Comparison of ENCODE assay signal across 16 cellular contexts in the genomic region with DNA sequence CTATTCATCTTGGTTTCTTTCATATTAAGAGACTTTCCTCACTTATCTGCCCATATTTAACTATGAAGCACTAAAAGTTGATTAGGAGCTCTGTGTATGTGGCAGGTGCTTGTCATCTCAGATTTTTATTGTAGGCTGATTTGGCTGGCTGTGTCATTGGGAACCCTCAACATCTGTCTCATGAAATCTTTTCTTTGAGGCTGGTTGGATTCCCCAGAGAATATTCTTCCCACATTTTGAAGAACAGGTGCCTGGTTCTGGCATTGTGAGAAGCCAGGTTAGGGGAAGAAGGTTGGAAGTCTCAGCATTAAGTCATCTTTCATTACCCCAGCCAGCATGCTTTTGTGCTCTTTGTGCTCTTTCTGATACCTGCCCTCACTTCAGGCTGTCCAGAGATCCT.
"Had no signal": no experiment of that assay in that cellular context is flagged by ENCODE, and none has a peak within 500 bp of the region (broad histone marks: within the 10 kb centered on the region; RNA-seq: fewer than 3 reads in every experiment).

No MANE protein-coding gene starts in this region.

- ATAC-seq: activated CD8-positive, alpha-beta T cell treated with anti-CD3 and anti-CD28 coated beads, Interleukin-2, amount 10 ng/mL, durations not matched to agents 7 days and 5 days; heart right ventricle; left lung; pancreas; stimulated activated naive CD8-positive, alpha-beta T cell treated with anti-CD3 and anti-CD28 coated beads, Interleukin-15, amount 100 ng/mL, for 72 hours had no signal

- H3K4me1 Mint-ChIP-seq: neural progenitor cell had no signal

- H3K27ac ChIP-seq: left lung, neural progenitor cell, pancreas, uterus had no signal

- H3K4me1 ChIP-seq: neural progenitor cell, uterus had no signal

- H3K27me3 ChIP-seq: heart right ventricle, left lung, neural progenitor cell, pancreas, uterus had no signal

- H3K27ac Mint-ChIP-seq: activated CD8-positive, alpha-beta T cell treated with anti-CD3 and anti-CD28 coated beads, Interleukin-2, amount 10 ng/mL, durations not matched to agents 7 days and 5 days; activated naive CD4-positive, alpha-beta T cell treated with anti-CD3 and anti-CD28 coated beads for 36 hours; activated T-helper 1 cell treated with anti-CD3 and anti-CD28 coated beads, Interleukin-12 subunit alpha, Interleukin-12 subunit beta, Interleukin-2, Interleukin-4 antibody, amounts not matched to agents 30 ng/mL and 10 ng/mL and 1 ng/mL, durations not matched to agents 14 hours and 24 hours and 36 hours; memory B cell; neural progenitor cell; stimulated activated naive CD8-positive, alpha-beta T cell treated with anti-CD3 and anti-CD28 coated beads, Interleukin-15, amount 100 ng/mL, for 72 hours had no signal

- H3K9me3 ChIP-seq: heart right ventricle, left lung, pancreas, uterus had no signal

- H3K9me3 Mint-ChIP-seq: activated naive CD4-positive, alpha-beta T cell treated with anti-CD3 and anti-CD28 coated beads for 36 hours; activated T-helper 1 cell treated with anti-CD3 and anti-CD28 coated beads, Interleukin-12 subunit alpha, Interleukin-12 subunit beta, Interleukin-2, Interleukin-4 antibody, amounts not matched to agents 30 ng/mL and 10 ng/mL and 1 ng/mL, durations not matched to agents 14 hours and 24 hours and 36 hours; memory B cell; neural progenitor cell; stimulated activated naive CD8-positive, alpha-beta T cell treated with anti-CD3 and anti-CD28 coated beads, Interleukin-15, amount 100 ng/mL, for 72 hours had no signal

- H3K27me3 Mint-ChIP-seq: memory B cell; stimulated activated naive CD8-positive, alpha-beta T cell treated with anti-CD3 and anti-CD28 coated beads, Interleukin-15, amount 100 ng/mL, for 72 hours had no signal

- H3K4me3 Mint-ChIP-seq: activated CD8-positive, alpha-beta T cell treated with anti-CD3 and anti-CD28 coated beads, Interleukin-2, amount 10 ng/mL, durations not matched to agents 7 days and 5 days; activated naive CD4-positive, alpha-beta T cell treated with anti-CD3 and anti-CD28 coated beads for 36 hours; activated T-helper 1 cell treated with anti-CD3 and anti-CD28 coated beads, Interleukin-12 subunit alpha, Interleukin-12 subunit beta, Interleukin-2, Interleukin-4 antibody, amounts not matched to agents 30 ng/mL and 10 ng/mL and 1 ng/mL, durations not matched to agents 14 hours and 24 hours and 36 hours; memory B cell; neural progenitor cell; stimulated activated naive CD8-positive, alpha-beta T cell treated with anti-CD3 and anti-CD28 coated beads, Interleukin-15, amount 100 ng/mL, for 72 hours had no signal

- DNase-seq: activated CD4-positive, alpha-beta T cell treated with anti-CD3 and anti-CD28 coated beads for 4 hours; activated CD8-positive, alpha-beta memory T cell treated with anti-CD3 and anti-CD28 coated beads, Interleukin-2, amount 50 U/mL, for 48 hours; activated CD8-positive, alpha-beta T cell treated with anti-CD3 and anti-CD28 coated beads, Interleukin-2, amount 10 ng/mL, durations not matched to agents 7 days and 5 days; activated naive CD4-positive, alpha-beta T cell treated with anti-CD3 and anti-CD28 coated beads for 36 hours; heart right ventricle; islet precursor cell; left lung; pancreas; stimulated activated CD4-positive, alpha-beta T cell treated with anti-CD3 and anti-CD28 coated beads, Interleukin-4, amount 100 ng/mL, for 1 hour; stimulated activated CD8-positive, alpha-beta memory T cell treated with anti-CD3 and anti-CD28 coated beads, Interleukin-4, amount 100 ng/mL, for 48 hours; stimulated activated naive CD8-positive, alpha-beta T cell treated with anti-CD3 and anti-CD28 coated beads, Interleukin-15, amount 100 ng/mL, for 72 hours; T-helper 9 cell; uterus had no signal
